ENCODE assay signal across 7 cellular contexts in the genomic region with DNA sequence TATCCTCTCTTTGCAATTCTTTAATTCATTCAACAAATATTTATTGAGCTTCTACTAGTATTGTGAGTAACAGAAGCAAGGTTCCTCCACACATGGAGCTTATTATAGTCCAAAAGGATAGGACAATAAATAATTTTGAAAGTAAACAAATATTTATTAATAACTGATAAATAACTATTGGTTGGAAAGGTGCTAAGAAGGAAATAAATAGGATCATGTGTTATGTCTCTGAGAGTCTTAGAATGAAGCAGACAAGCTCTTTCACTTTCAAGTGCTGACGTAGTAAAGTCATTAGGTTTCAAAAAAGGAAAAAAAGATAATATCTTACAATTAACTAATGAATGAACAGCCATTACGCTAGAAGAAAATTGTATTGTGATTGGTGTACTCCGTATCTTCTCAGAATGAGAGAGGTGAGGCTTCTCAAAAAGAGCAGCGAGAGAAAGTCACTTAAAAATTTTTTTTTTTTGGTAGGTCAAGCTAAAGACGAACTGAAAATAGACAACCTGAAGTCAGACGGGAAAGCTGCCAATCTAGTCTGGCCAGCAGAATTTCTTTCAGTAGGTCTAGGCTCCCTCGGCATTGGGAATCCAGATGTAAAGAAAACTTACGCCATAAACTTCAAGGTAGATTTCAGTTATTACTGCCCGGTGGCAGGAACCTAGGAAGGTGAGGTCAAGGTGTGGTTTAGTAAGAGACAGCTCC. TPM values are rescaled to one million over a fixed set of nuclear protein-coding genes. Genes with fewer than 3 reads are reported as not detected.
DNase-seq lines count a peak whose midpoint lies in the region; ATAC-seq and TF ChIP-seq lines count a peak whose summit lies in the region.

No MANE protein-coding gene starts in this region.

- ATAC-seq in GM19452 (IDR thresholded peaks at IDR 0.05; ENCODE audit: unreplicated experiment): peak; percentile 3
- ATAC-seq in GM18868 (IDR thresholded peaks at IDR 0.05; ENCODE audit: unreplicated experiment): no peak

- DNase-seq in mammary epithelial cell (no peak), superior temporal gyrus (ENCODE audit: extremely low spot score) (no peak), G401 (ENCODE audit: low spot score) (no peak)

- H3K36me3 ChIP-seq in HUES48 (ENCODE audit: control insufficient read depth, insufficient read depth, low read length) (peaks cover 12% of the 10 kb centered on the region; the same call in 1 of the 2 replicates), mammary epithelial cell (ENCODE audit: insufficient read depth, low read length) (no peaks in the 10 kb centered on the region), mucosa of rectum (ENCODE audit: control insufficient read depth in 2 of 2, insufficient read depth in 2 of 2, low read length in 2 of 2) (no peaks in the 10 kb centered on the region)

- peaks cover 43% of the 10 kb centered on the region for H3K79me2 ChIP-seq in mammary epithelial cell (ENCODE audit: insufficient read depth, low read length)

- H3K9me3 ChIP-seq in HUES48 (ENCODE audit: control insufficient read depth, insufficient read depth, low read length): 0 out of 2 replicates have a peak, but pooled peaks cover 5% of the 10 kb centered on the region
- no peaks in the 10 kb centered on the region for H3K9me3 ChIP-seq in mammary epithelial cell (replicated peaks; ENCODE audit: insufficient read depth, low read length)
- H3K9me3 ChIP-seq in mucosa of rectum (ENCODE audit: control insufficient read depth in 2 of 2, low read length in 2 of 2): no peaks in the 10 kb centered on the region

- WGBS in mammary epithelial cell (ENCODE audit: low coverage, missing lambda C conversion rate): 4% methylated on average over 9 of the region's 9 CpGs

- peak overlapping the region; percentile 91 for H3K4me2 ChIP-seq in mammary epithelial cell (ENCODE audit: insufficient read depth, low read depth, low read length)

- H2AFZ ChIP-seq in mammary epithelial cell (ENCODE audit: low read depth, low read length): peak overlapping the region; percentile 100

- H3K27ac ChIP-seq in HUES48 (ENCODE audit: low read depth, low read length) (no peak overlapping the region), mammary epithelial cell (ENCODE audit: insufficient read depth, low read depth, low read length) (peak overlapping the region; percentile 89), mucosa of rectum (ENCODE audit: low read depth in 2 of 2, low read length in 2 of 2) (peak overlapping the region; percentile 94 to 96)

- peaks cover 4% of the 10 kb centered on the region for H4K20me1 ChIP-seq in mammary epithelial cell (ENCODE audit: insufficient read depth, low read length)

- H3K9ac ChIP-seq in HUES48 (ENCODE audit: low read depth, low read length) (peak overlapping the region; percentile 24; the same call in 1 of the 2 replicates), mammary epithelial cell (ENCODE audit: insufficient read depth, low read length) (peak overlapping the region; percentile 93), mucosa of rectum (ENCODE audit: low read depth in 1 of 2, low read length in 2 of 2) (peak overlapping the region; percentile 89 to 95)

- dilution Hi-C loops in mammary epithelial cell (cut with HindIII; ENCODE audit: low sequenced_read_pairs): no loop called here

- H3K27me3 ChIP-seq in HUES48 (ENCODE audit: control insufficient read depth, insufficient read depth, low read length) (peaks cover 13% of the 10 kb centered on the region), mammary epithelial cell (ENCODE audit: insufficient read depth, low read length) (no peaks in the 10 kb centered on the region), mucosa of rectum (ENCODE audit: control insufficient read depth in 2 of 2, insufficient read depth in 2 of 2, low read length in 2 of 2) (no peaks in the 10 kb centered on the region)

- intact Hi-C loops in mammary epithelial cell (cut with micrococcal nuclease): loop anchor here (2.0 kb wide), 1 partner anchor 64 kb away; no protein-coding TSS in a partner anchor

- peak overlapping the region; percentile 89 for H3K4me3 ChIP-seq in HUES48 (ENCODE audit: low read depth, low read length)
- peak overlapping the region; percentile 63 to 99 (median 97) for H3K4me3 ChIP-seq in mammary epithelial cell (replicated peaks in 1 of 3; ENCODE audit: insufficient read depth in 1 of 3, low read depth in 2 of 3, low read length in 3 of 3)
- H3K4me3 ChIP-seq in mucosa of rectum (ENCODE audit: low read length in 2 of 2): peak overlapping the region; percentile 93 to 94

- in situ Hi-C loops in mammary epithelial cell (cut with MboI; ENCODE audit: low sequenced_read_pairs in 2 of 2): no loop called here
- in situ Hi-C loops in G401 (cut with HindIII; ENCODE audit: low sequenced_read_pairs): loop anchor here (5.0 kb wide), 1 partner anchor 36 kb away; no protein-coding TSS in a partner anchor

- H3K4me1 ChIP-seq in HUES48 (ENCODE audit: control insufficient read depth, insufficient read depth, low read length) (peaks cover 16% of the 10 kb centered on the region; the same call in 1 of the 2 replicates), mammary epithelial cell (ENCODE audit: insufficient read depth, low read length) (peaks cover 9% of the 10 kb centered on the region), mucosa of rectum (ENCODE audit: control insufficient read depth in 2 of 2, insufficient read depth in 2 of 2, low read length in 2 of 2) (peaks cover 17 to 23% of the 10 kb centered on the region in 2 donors)

- no peak for TF ChIP-seq CTCF in mammary epithelial cell (conservative IDR thresholded peaks at IDR 0.05 in 1 of 2, IDR thresholded peaks at IDR 0.05 in 1 of 2; ENCODE audit: extremely low read depth in 1 of 2, insufficient read depth in 1 of 2, low read depth in 1 of 2, low read length in 2 of 2)

- CTCF ChIA-PET in mammary epithelial cell (lab: Charles Lee; ENCODE audit: low non-redundant PET): interaction anchor here (0.6 kb wide), 1 partner anchor 373 kb away, joined by 5 read pairs; no protein-coding TSS in a partner anchor

- TSS peak; percentile 80 for BruUV-seq in mammary epithelial cell (replicated peaks; lab: Mats Ljungman, UMichigan)

RNA-seq across cellular contexts. Expression of a gene that starts 0.6 kb away (rescaled TPM):
- 10 to 100 TPM; 31.2 to 47.0 TPM for total RNA-seq in mammary epithelial cell
- polyA plus RNA-seq in mammary epithelial cell: 9.4 TPM
- 12.8 TPM for polyA minus RNA-seq in mammary epithelial cell
- total RNA-seq in G401 (2014; rRNA removed; shearing (Covaris generic)): 84.4 and 96.7 TPM in 2 replicates

RNA-seq across cellular contexts. Expression of a gene that starts 47.7 kb away (rescaled TPM):
- not detected for total RNA-seq in mammary epithelial cell
- not detected for polyA plus RNA-seq in mammary epithelial cell
- not detected for polyA minus RNA-seq in mammary epithelial cell
- total RNA-seq in G401 (2014; rRNA removed; shearing (Covaris generic)): 25.7 and 29.6 TPM in 2 replicates

Comparison
In these comparisons a context has a peak if more than half of its experiments do, and no peak if none do; other contexts are left out.
1. H3K9ac ChIP-seq: peak in every context shown above with its lines; median percentile 93 in mammary epithelial cell; 92 in mucosa of rectum; 24 in HUES48.
2. RNA of a gene that starts 47.7 kb away (total RNA-seq): 25.7 to 29.6 TPM in G401; not detected in mammary epithelial cell; every median in the first group is over 10 times any median in the second.
3. Peak in every context shown above with its lines, with median percentiles within 50 percentile points of each other: H3K4me3 ChIP-seq.